In the genomic region with DNA sequence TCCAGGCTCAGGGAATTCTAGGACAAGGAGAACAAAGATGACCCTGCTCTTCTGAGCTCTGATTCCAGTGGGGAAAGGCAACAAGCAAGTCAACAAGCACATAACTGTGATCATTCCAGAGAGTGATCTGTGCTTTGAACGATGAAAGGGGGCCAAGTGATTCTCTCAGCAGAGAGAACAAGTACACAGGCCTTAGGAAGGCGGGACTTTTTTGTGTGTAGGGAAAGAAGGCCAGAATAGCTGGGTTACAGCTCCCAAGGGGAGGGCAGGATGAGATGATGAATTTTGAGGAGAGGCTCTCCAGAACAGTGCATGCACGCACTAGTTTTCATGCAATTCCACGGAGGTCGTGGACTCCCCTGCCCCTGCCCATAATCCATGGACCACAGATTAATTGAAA, we compare ENCODE assay signal across 18 cellular contexts.
"Had no signal": no experiment of that assay in that cellular context is flagged by ENCODE, and none has a peak within 500 bp of the region (broad histone marks: within the 10 kb centered on the region; RNA-seq: fewer than 3 reads in every experiment).

No MANE protein-coding gene starts in this region.

- DNase-seq: activated T-cell treated with anti-CD3 and anti-CD28 coated beads, Interleukin-2, amount 50 U/mL, for 1 hour; adrenal gland; cerebellar nuclear complex; cortex of kidney; erythroblast; heart right ventricle; islet precursor cell; pancreas; psoas muscle; small intestine; stimulated activated CD4-positive, alpha-beta T cell treated with anti-CD3 and anti-CD28 coated beads, Interleukin-15, amount 100 ng/mL, for 24 hours; stimulated activated naive B cell treated with anti-CD40 and anti-IgM and Interleukin-4, amounts not matched to agents 10 μg/mL and 1 μg/mL and 100 μg/mL, for 72 hours; T1000; upper lobe of left lung had no signal

- H3K27ac ChIP-seq: adrenal gland, pancreas, psoas muscle, right atrium auricular region, thoracic aorta had no signal

- H3K9me3 ChIP-seq: adrenal gland, pancreas, psoas muscle, right atrium auricular region, thoracic aorta, upper lobe of left lung had no signal

- H3K36me3 ChIP-seq: adrenal gland, heart right ventricle, pancreas, right atrium auricular region, thoracic aorta, upper lobe of left lung had no signal

- H3K4me1 ChIP-seq: adrenal gland, pancreas, psoas muscle, right atrium auricular region had no signal

- H3K4me3 ChIP-seq: adrenal gland, heart right ventricle, lung, pancreas, psoas muscle, right atrium auricular region, thoracic aorta, upper lobe of left lung had no signal

- ATAC-seq: pancreas; stimulated activated naive B cell treated with anti-CD40 and anti-IgM and Interleukin-4, amounts not matched to agents 10 μg/mL and 1 μg/mL and 100 μg/mL, for 72 hours; WTC11 had no signal

- H3K27me3 ChIP-seq: adrenal gland, heart right ventricle, pancreas, right atrium auricular region, upper lobe of left lung had no signal
